Comparison of ENCODE assay signal across 11 cellular contexts in genomic region chr16:48393843-48394703, GRCh38. TPM values are rescaled to one million over a fixed set of nuclear protein-coding genes. Genes with fewer than 3 reads are reported as not detected.
A peak's percentile ranks its signal among the peaks of the same experiment; 100 is the strongest.
DNase-seq lines count a peak whose midpoint lies in the region; ATAC-seq and TF ChIP-seq lines count a peak whose summit lies in the region.
"Had no signal": no experiment of that assay in that cellular context is flagged by ENCODE, and none has a peak within 500 bp of the region (broad histone marks: within the 10 kb centered on the region; RNA-seq: fewer than 3 reads in every experiment).

No MANE protein-coding gene starts in this region.

- H3K27me3 ChIP-seq in body of pancreas, result no peaks in the 10 kb centered on the region

- H3K4me3 ChIP-seq in body of pancreas, result no peak overlapping the region

- 81 to 86% methylated on average over 14 to 17 of the region's 17 CpGs for WGBS in body of pancreas, 2 donors

- intact Hi-C loops in body of pancreas (cut with DNase I), result no loop called here

- ATAC-seq in activated CD4-positive, CD25-positive, alpha-beta regulatory T cell treated with anti-CD3 and anti-CD28 coated beads, Interleukin-2, amount 50 U/mL, for 24 hours, result peak; percentile 28 to 38
- ATAC-seq in body of pancreas (peak; percentile 51), HG03039 (IDR thresholded peaks at IDR 0.05; ENCODE audit: unreplicated experiment) (no peak), HG03520 (IDR thresholded peaks at IDR 0.05; ENCODE audit: unreplicated experiment) (no peak), GM21381 (IDR thresholded peaks at IDR 0.05; ENCODE audit: unreplicated experiment) (no peak)

- no peak for TF ChIP-seq POLR2A in body of pancreas (IDR thresholded peaks at IDR 0.05)

- TF ChIP-seq CTCF in body of pancreas (IDR thresholded peaks at IDR 0.05), result no peak

- no peaks in the 10 kb centered on the region for H3K9me3 ChIP-seq in body of pancreas

- no peaks in the 10 kb centered on the region for H3K36me3 ChIP-seq in body of pancreas (replicated peaks in 1 of 2; ENCODE audit: insufficient read depth in 1 of 2, low read depth in 2 of 2)

- peaks cover 10% of the 10 kb centered on the region for H3K4me1 ChIP-seq in body of pancreas

- DNase-seq in activated CD4-positive, CD25-positive, alpha-beta regulatory T cell treated with anti-CD3 and anti-CD28 coated beads, Interleukin-2, amount 50 U/mL, for 72 hours, result no peak
- peak in 3 of 4 donors; percentile 13 to 35 (median 31) for DNase-seq in body of pancreas
- peak; percentile 56 for DNase-seq in islet precursor cell
- DNase-seq in stromal cell of bone marrow (ENCODE audit: low read depth), result peak; percentile 88
- DNase-seq: activated B cell treated with CpG ODN at 0.5 μM for 24 hours, NCI-H2029 treated with DMSO at 0.1 percent for 48 hours, small intestine had no signal

- H3K27ac ChIP-seq in body of pancreas, result no peak overlapping the region

RNA-seq across cellular contexts. Expression of gene SIAH1, which starts 8.9 kb away (rescaled TPM):
- total RNA-seq in body of pancreas, result 10 to 100 TPM; 15.2 to 16.1 TPM

Comparison
In these comparisons a context has a peak if more than half of its experiments do, and no peak if none do; other contexts are left out.
1. ATAC-seq: peak in activated CD4-positive, CD25-positive, alpha-beta regulatory T cell treated with anti-CD3 and anti-CD28 coated beads, Interleukin-2, amount 50 U/mL, for 24 hours (2 of 2) and body of pancreas (single experiment); none in HG03039 (single experiment), HG03520 (single experiment) and GM21381 (single experiment).